ENCODE assay signal across 19 cellular contexts in genomic region chr14:76446486-76446885, GRCh38.
"Had no signal": no experiment of that assay in that cellular context is flagged by ENCODE, and none has a peak within 500 bp of the region (broad histone marks: within the 10 kb centered on the region; RNA-seq: fewer than 3 reads in every experiment).

No MANE protein-coding gene starts in this region.

- H3K27me3 ChIP-seq: MG63 had no signal

- H3K9me3 ChIP-seq: MG63 had no signal

- H3K36me3 ChIP-seq: MG63 had no signal

- DNase-seq: IMR-90, Karpas-422, KG1, MG63, NCI-H1092 treated with DMSO at 0.1 percent for 48 hours, NCI-H1436, NCI-H187, NCI-H2029, NCI-H2081 treated with DMSO at 0.1 percent for 48 hours, NCI-H2171, NCI-H226, NCI-H446, NCI-H510A treated with DMSO at 0.1 percent for 48 hours, NCI-H526, RPMI8226, SHP77, T-helper 1 cell, T-helper 2 cell had no signal

- ATAC-seq: HepG2 had no signal

- H3K4me3 ChIP-seq: MG63 had no signal
